Comparison of ENCODE assay signal across 30 cellular contexts in genomic region chr22:23400286-23400981, GRCh38.
DNase-seq lines count a peak whose midpoint lies in the region; ATAC-seq and TF ChIP-seq lines count a peak whose summit lies in the region.
"Had no signal": no experiment of that assay in that cellular context is flagged by ENCODE, and none has a peak within 500 bp of the region (broad histone marks: within the 10 kb centered on the region; RNA-seq: fewer than 3 reads in every experiment).

No MANE protein-coding gene starts in this region.

- H3K9me3 ChIP-seq in SJSA1 (replicated peaks): no peaks in the 10 kb centered on the region
- H3K9me3 ChIP-seq: gastroesophageal sphincter, right lobe of liver, SK-N-SH, vagina had no signal

- H3K4me1 ChIP-seq in SJSA1 (replicated peaks): peaks cover 35% of the 10 kb centered on the region
- no peaks in the 10 kb centered on the region for H3K4me1 ChIP-seq in foreskin keratinocyte
- H3K4me1 ChIP-seq: right lobe of liver had no signal

- TF ChIP-seq CTCF in nephron (IDR thresholded peaks at IDR 0.05; ENCODE audit: unreplicated experiment in 3 of 3): no peak
- TF ChIP-seq CTCF in type B pancreatic cell (conservative IDR thresholded peaks at IDR 0.05): no peak
- no peak for TF ChIP-seq CTCF in foreskin keratinocyte (conservative IDR thresholded peaks at IDR 0.05)

- H3K4me1 Mint-ChIP-seq in nephron: no peaks in the 10 kb centered on the region
- H3K4me1 Mint-ChIP-seq in type B pancreatic cell (ENCODE audit: unreplicated experiment): no peaks in the 10 kb centered on the region
- H3K4me1 Mint-ChIP-seq: activated CD4-positive, alpha-beta T cell treated with anti-CD3 and anti-CD28 coated beads for 36 hours; activated naive CD8-positive, alpha-beta T cell treated with anti-CD3 and anti-CD28 coated beads, Interleukin-2, amount 50 U/mL, for 24 hours had no signal

- H3K36me3 ChIP-seq in SJSA1: no peaks in the 10 kb centered on the region
- H3K36me3 ChIP-seq: gastroesophageal sphincter, right lobe of liver, vagina had no signal

- H3K36me3 Mint-ChIP-seq in nephron (ENCODE audit: low read depth): peaks cover 5% of the 10 kb centered on the region
- no peaks in the 10 kb centered on the region for H3K36me3 Mint-ChIP-seq in type B pancreatic cell
- H3K36me3 Mint-ChIP-seq: CD8-positive, alpha-beta T cell; naive thymus-derived CD4-positive, alpha-beta T cell; stimulated activated memory B cell treated with anti-CD40 and anti-IgM and Interleukin-4, amounts not matched to agents 10 μg/mL and 1 μg/mL and 100 μg/mL, for 72 hours had no signal

- DNase-seq in NCI-H1436 (lab: John Stamatoyannopoulos, UW): peak; percentile 8
- no peak for DNase-seq in NCI-H1436 treated with DMSO at 0.1 percent for 48 hours (lab: John Stamatoyannopoulos, UW)
- no peak for DNase-seq in SJSA1 (ENCODE audit: low read depth in 1 of 2, low spot score in 2 of 2)
- DNase-seq in type B pancreatic cell (ENCODE audit: extremely low spot score, unreplicated experiment): no peak
- DNase-seq in GM03348 (ENCODE audit: low spot score): no peak
- DNase-seq in foreskin keratinocyte: no peak
- DNase-seq: 8988T; activated CD4-positive, alpha-beta T cell treated with anti-CD3 and anti-CD28 coated beads for 36 hours; activated CD8-positive, alpha-beta T cell treated with anti-CD3 and anti-CD28 coated beads, Interleukin-2, amount 10 ng/mL, durations not matched to agents 7 days and 5 days; activated gamma-delta T cell treated with Interleukin-2 at 50 U/mL for 16 hours; activated naive CD8-positive, alpha-beta T cell treated with anti-CD3 and anti-CD28 coated beads, Interleukin-2, amount 50 U/mL, for 24 hours; CD8-positive, alpha-beta T cell; H9; hippocampal formation; KG1; MM.1S; naive thymus-derived CD4-positive, alpha-beta T cell; NCI-H2081; NCI-H446; NCI-H82; SK-N-SH; stimulated activated CD4-positive, alpha-beta T cell treated with anti-CD3 and anti-CD28 coated beads, Interleukin-4, amount 100 ng/mL, for 24 hours had no signal

- no peaks in the 10 kb centered on the region for H3K27me3 Mint-ChIP-seq in nephron (ENCODE audit: low read depth)
- H3K27me3 Mint-ChIP-seq in type B pancreatic cell: no peaks in the 10 kb centered on the region
- H3K27me3 Mint-ChIP-seq: activated CD4-positive, alpha-beta T cell treated with anti-CD3 and anti-CD28 coated beads for 36 hours; activated naive CD8-positive, alpha-beta T cell treated with anti-CD3 and anti-CD28 coated beads, Interleukin-2, amount 50 U/mL, for 24 hours; naive thymus-derived CD4-positive, alpha-beta T cell had no signal

- ATAC-seq in HG03159 (IDR thresholded peaks at IDR 0.05; ENCODE audit: unreplicated experiment) (no peak), foreskin keratinocyte (no peak)
- ATAC-seq: activated CD4-positive, alpha-beta T cell treated with anti-CD3 and anti-CD28 coated beads for 36 hours; activated CD8-positive, alpha-beta T cell treated with anti-CD3 and anti-CD28 coated beads, Interleukin-2, amount 10 ng/mL, durations not matched to agents 7 days and 5 days; activated naive CD8-positive, alpha-beta T cell treated with anti-CD3 and anti-CD28 coated beads, Interleukin-2, amount 50 U/mL, for 24 hours; CD8-positive, alpha-beta T cell; gastroesophageal sphincter; naive thymus-derived CD4-positive, alpha-beta T cell; right lobe of liver; stimulated activated memory B cell treated with anti-CD40 and anti-IgM and Interleukin-4, amounts not matched to agents 10 μg/mL and 1 μg/mL and 100 μg/mL, for 72 hours had no signal

- no peak overlapping the region for H3K4me3 ChIP-seq in SJSA1
- H3K4me3 ChIP-seq: gastroesophageal sphincter, right lobe of liver, vagina had no signal

- H3K4me3 Mint-ChIP-seq in nephron (peak overlapping the region; percentile 39 to 63 (median 61)), type B pancreatic cell (peak overlapping the region; percentile 74)
- H3K4me3 Mint-ChIP-seq: activated CD4-positive, alpha-beta T cell treated with anti-CD3 and anti-CD28 coated beads for 36 hours; activated CD8-positive, alpha-beta T cell treated with anti-CD3 and anti-CD28 coated beads, Interleukin-2, amount 10 ng/mL, durations not matched to agents 7 days and 5 days; activated naive CD8-positive, alpha-beta T cell treated with anti-CD3 and anti-CD28 coated beads, Interleukin-2, amount 50 U/mL, for 24 hours; CD8-positive, alpha-beta T cell; H9; stimulated activated memory B cell treated with anti-CD40 and anti-IgM and Interleukin-4, amounts not matched to agents 10 μg/mL and 1 μg/mL and 100 μg/mL, for 72 hours; T-helper 1 cell treated with Interleukin-12 subunit alpha and Interleukin-12 subunit beta and Interleukin-4 antibody, amounts not matched to agents 30 μg/mL and 1 μg/mL, for 36 hours had no signal

- H3K27ac Mint-ChIP-seq in nephron: peak overlapping the region in 1 of 3 experiments; percentile 56
- H3K27ac Mint-ChIP-seq in type B pancreatic cell: no peak overlapping the region
- H3K27ac Mint-ChIP-seq: activated CD4-positive, alpha-beta T cell treated with anti-CD3 and anti-CD28 coated beads for 36 hours; activated CD8-positive, alpha-beta T cell treated with anti-CD3 and anti-CD28 coated beads, Interleukin-2, amount 10 ng/mL, durations not matched to agents 7 days and 5 days; activated naive CD8-positive, alpha-beta T cell treated with anti-CD3 and anti-CD28 coated beads, Interleukin-2, amount 50 U/mL, for 24 hours; CD8-positive, alpha-beta T cell; H9; naive thymus-derived CD4-positive, alpha-beta T cell; stimulated activated memory B cell treated with anti-CD40 and anti-IgM and Interleukin-4, amounts not matched to agents 10 μg/mL and 1 μg/mL and 100 μg/mL, for 72 hours; T-helper 1 cell treated with Interleukin-12 subunit alpha and Interleukin-12 subunit beta and Interleukin-4 antibody, amounts not matched to agents 30 μg/mL and 1 μg/mL, for 36 hours had no signal

- H3K27ac ChIP-seq in SJSA1 (peak overlapping the region; percentile 16; the same call in 1 of the 2 replicates), foreskin keratinocyte (no peak overlapping the region)
- H3K27ac ChIP-seq: gastroesophageal sphincter, right lobe of liver, vagina had no signal

- no peaks in the 10 kb centered on the region for H3K27me3 ChIP-seq in SJSA1 (replicated peaks)
- no peaks in the 10 kb centered on the region for H3K27me3 ChIP-seq in foreskin keratinocyte
- H3K27me3 ChIP-seq: dorsolateral prefrontal cortex, right lobe of liver, vagina had no signal

- H3K9me3 Mint-ChIP-seq in nephron: no peaks in the 10 kb centered on the region
- H3K9me3 Mint-ChIP-seq in type B pancreatic cell: no peaks in the 10 kb centered on the region
- H3K9me3 Mint-ChIP-seq: activated naive CD8-positive, alpha-beta T cell treated with anti-CD3 and anti-CD28 coated beads, Interleukin-2, amount 50 U/mL, for 24 hours; CD8-positive, alpha-beta T cell; H9; naive thymus-derived CD4-positive, alpha-beta T cell; stimulated activated memory B cell treated with anti-CD40 and anti-IgM and Interleukin-4, amounts not matched to agents 10 μg/mL and 1 μg/mL and 100 μg/mL, for 72 hours; T-helper 1 cell treated with Interleukin-12 subunit alpha and Interleukin-12 subunit beta and Interleukin-4 antibody, amounts not matched to agents 30 μg/mL and 1 μg/mL, for 36 hours had no signal
